Comparison of ENCODE assay signal across 21 cellular contexts in genomic region chr5:34926318-34926888, GRCh38. TPM values are rescaled to one million over a fixed set of nuclear protein-coding genes. Genes with fewer than 3 reads are reported as not detected.
DNase-seq lines count a peak whose midpoint lies in the region; ATAC-seq and TF ChIP-seq lines count a peak whose summit lies in the region.
"Had no signal": no experiment of that assay in that cellular context is flagged by ENCODE, and none has a peak within 500 bp of the region (broad histone marks: within the 10 kb centered on the region; RNA-seq: fewer than 3 reads in every experiment).

No MANE protein-coding gene starts in this region.

- H3K36me3 Mint-ChIP-seq in activated CD4-positive, alpha-beta T cell treated with anti-CD3 and anti-CD28 coated beads for 36 hours (ENCODE audit: low read depth): peaks cover 41% of the 10 kb centered on the region
- peaks cover 49% of the 10 kb centered on the region for H3K36me3 Mint-ChIP-seq in activated CD4-positive, alpha-beta T cell treated with anti-CD3 and anti-CD28 coated beads, Interleukin-2, amount 10 ng/mL, durations not matched to agents 24 days and 14 days (ENCODE audit: low read depth)
- H3K36me3 Mint-ChIP-seq in stimulated activated naive CD8-positive, alpha-beta T cell treated with anti-CD3 and anti-CD28 coated beads, Interleukin-15, Interleukin-2, amounts not matched to agents 100 ng/mL and 50 ng/mL, for 24 hours (ENCODE audit: low read depth): peaks cover 60% of the 10 kb centered on the region
- peaks cover 52% of the 10 kb centered on the region for H3K36me3 Mint-ChIP-seq in activated naive CD8-positive, alpha-beta T cell treated with anti-CD3 and anti-CD28 coated beads, Interleukin-2, amount 50 U/mL, for 24 hours (ENCODE audit: low read depth)

- no peaks in the 10 kb centered on the region for H3K27me3 Mint-ChIP-seq in activated CD4-positive, alpha-beta T cell treated with anti-CD3 and anti-CD28 coated beads for 36 hours
- no peaks in the 10 kb centered on the region for H3K27me3 Mint-ChIP-seq in activated CD4-positive, alpha-beta T cell treated with anti-CD3 and anti-CD28 coated beads, Interleukin-2, amount 10 ng/mL, durations not matched to agents 24 days and 14 days
- H3K27me3 Mint-ChIP-seq in stimulated activated naive CD8-positive, alpha-beta T cell treated with anti-CD3 and anti-CD28 coated beads, Interleukin-15, Interleukin-2, amounts not matched to agents 100 ng/mL and 50 ng/mL, for 24 hours: no peaks in the 10 kb centered on the region
- no peaks in the 10 kb centered on the region for H3K27me3 Mint-ChIP-seq in activated naive CD8-positive, alpha-beta T cell treated with anti-CD3 and anti-CD28 coated beads, Interleukin-2, amount 50 U/mL, for 24 hours
- H3K27me3 Mint-ChIP-seq: IgD-negative memory B cell had no signal

- POLR2A ChIA-PET in activated CD4-positive, alpha-beta T cell treated with anti-CD3 and anti-CD28 coated beads for 36 hours (lab: Charles Lee): no interaction called here

- no peak for TF ChIP-seq EP300 in upper lobe of left lung (IDR thresholded peaks at IDR 0.05)

- peaks cover 44% of the 10 kb centered on the region for H3K4me1 Mint-ChIP-seq in activated CD4-positive, alpha-beta T cell treated with anti-CD3 and anti-CD28 coated beads for 36 hours
- peaks cover 38% of the 10 kb centered on the region for H3K4me1 Mint-ChIP-seq in activated CD4-positive, alpha-beta T cell treated with anti-CD3 and anti-CD28 coated beads, Interleukin-2, amount 10 ng/mL, durations not matched to agents 24 days and 14 days
- H3K4me1 Mint-ChIP-seq in stimulated activated naive CD8-positive, alpha-beta T cell treated with anti-CD3 and anti-CD28 coated beads, Interleukin-15, Interleukin-2, amounts not matched to agents 100 ng/mL and 50 ng/mL, for 24 hours (ENCODE audit: low read depth): peaks cover 64% of the 10 kb centered on the region
- peaks cover 58% of the 10 kb centered on the region for H3K4me1 Mint-ChIP-seq in activated naive CD8-positive, alpha-beta T cell treated with anti-CD3 and anti-CD28 coated beads, Interleukin-2, amount 50 U/mL, for 24 hours

- CTCF ChIA-PET in activated CD4-positive, alpha-beta T cell treated with anti-CD3 and anti-CD28 coated beads for 36 hours (lab: Charles Lee): no interaction called here

- H3K4me3 ChIP-seq in upper lobe of left lung: no peak overlapping the region

- H3K27ac ChIP-seq in upper lobe of left lung: peak overlapping the region in 3 of 4 donors; percentile 1 to 20 (median 18)
- H3K27ac ChIP-seq: 22Rv1, HL-60 had no signal

- H3K36me3 ChIP-seq in upper lobe of left lung: peaks cover 9 to 57% (median 24%) of the 10 kb centered on the region in 4 donors

- TF ChIP-seq POLR2A in upper lobe of left lung (IDR thresholded peaks at IDR 0.05): no peak

- H3K27me3 ChIP-seq in upper lobe of left lung: no peaks in the 10 kb centered on the region

- intact Hi-C loops in activated CD4-positive, alpha-beta T cell treated with anti-CD3 and anti-CD28 coated beads for 36 hours (cut with DNase I, micrococcal nuclease): loop anchor here (5.0 to 10.0 kb wide), 6 partner anchors 922 to 1951 kb away; partner anchors contain the start of genes AMACR (in 1 of the 2), LMBRD2 (in 1 of the 2), NADK2 (in 1 of the 2) and NIPBL (in 1 of the 2)
- intact Hi-C loops in activated CD4-positive, alpha-beta T cell treated with anti-CD3 and anti-CD28 coated beads, Interleukin-2, amount 10 ng/mL, durations not matched to agents 24 days and 14 days (cut with micrococcal nuclease): loop anchor here (10.0 kb wide), 1 partner anchor 978 kb away; no protein-coding TSS in a partner anchor

- H3K9me3 Mint-ChIP-seq in activated CD4-positive, alpha-beta T cell treated with anti-CD3 and anti-CD28 coated beads for 36 hours (ENCODE audit: low read depth): no peaks in the 10 kb centered on the region
- H3K9me3 Mint-ChIP-seq in activated CD4-positive, alpha-beta T cell treated with anti-CD3 and anti-CD28 coated beads, Interleukin-2, amount 10 ng/mL, durations not matched to agents 24 days and 14 days: no peaks in the 10 kb centered on the region
- H3K9me3 Mint-ChIP-seq in stimulated activated naive CD8-positive, alpha-beta T cell treated with anti-CD3 and anti-CD28 coated beads, Interleukin-15, Interleukin-2, amounts not matched to agents 100 ng/mL and 50 ng/mL, for 24 hours: no peaks in the 10 kb centered on the region
- no peaks in the 10 kb centered on the region for H3K9me3 Mint-ChIP-seq in activated naive CD8-positive, alpha-beta T cell treated with anti-CD3 and anti-CD28 coated beads, Interleukin-2, amount 50 U/mL, for 24 hours
- H3K9me3 Mint-ChIP-seq: CD14-positive monocyte, IgD-negative memory B cell had no signal

- H3K9me3 ChIP-seq in upper lobe of left lung: no peaks in the 10 kb centered on the region

- ATAC-seq in activated CD4-positive, alpha-beta T cell treated with anti-CD3 and anti-CD28 coated beads for 36 hours: no peak
- no peak for ATAC-seq in stimulated activated naive CD8-positive, alpha-beta T cell treated with anti-CD3 and anti-CD28 coated beads, Interleukin-15, Interleukin-2, amounts not matched to agents 100 U/mL and 50 U/mL, for 24 hours
- no peak for ATAC-seq in activated naive CD8-positive, alpha-beta T cell treated with anti-CD3 and anti-CD28 coated beads, Interleukin-2, amount 50 U/mL, for 24 hours
- ATAC-seq in upper lobe of left lung (ENCODE audit: low FRiP score in 2 of 2): no peak

- WGBS in upper lobe of left lung, 2 donors: 80 to 83% methylated on average over 3 of the region's 3 CpGs

- peaks cover 15 to 28% (median 25%) of the 10 kb centered on the region in 4 donors for H3K4me1 ChIP-seq in upper lobe of left lung

- no peak for TF ChIP-seq CTCF in upper lobe of left lung (IDR thresholded peaks at IDR 0.05)

- no peak overlapping the region for H3K4me3 Mint-ChIP-seq in activated CD4-positive, alpha-beta T cell treated with anti-CD3 and anti-CD28 coated beads for 36 hours
- no peak overlapping the region for H3K4me3 Mint-ChIP-seq in activated CD4-positive, alpha-beta T cell treated with anti-CD3 and anti-CD28 coated beads, Interleukin-2, amount 10 ng/mL, durations not matched to agents 24 days and 14 days
- H3K4me3 Mint-ChIP-seq in stimulated activated naive CD8-positive, alpha-beta T cell treated with anti-CD3 and anti-CD28 coated beads, Interleukin-15, Interleukin-2, amounts not matched to agents 100 ng/mL and 50 ng/mL, for 24 hours: no peak overlapping the region
- H3K4me3 Mint-ChIP-seq in activated naive CD8-positive, alpha-beta T cell treated with anti-CD3 and anti-CD28 coated beads, Interleukin-2, amount 50 U/mL, for 24 hours: no peak overlapping the region
- H3K4me3 Mint-ChIP-seq: CD14-positive monocyte, IgD-negative memory B cell had no signal

- no peak for DNase-seq in activated CD4-positive, alpha-beta T cell treated with anti-CD3 and anti-CD28 coated beads for 36 hours
- no peak for DNase-seq in activated CD4-positive, alpha-beta T cell treated with anti-CD3 and anti-CD28 coated beads, Interleukin-2, amount 10 ng/mL, durations not matched to agents 24 days and 14 days
- no peak for DNase-seq in stimulated activated naive CD8-positive, alpha-beta T cell treated with anti-CD3 and anti-CD28 coated beads, Interleukin-15, Interleukin-2, amounts not matched to agents 100 U/mL and 50 U/mL, for 24 hours
- DNase-seq in activated naive CD8-positive, alpha-beta T cell treated with anti-CD3 and anti-CD28 coated beads, Interleukin-2, amount 50 U/mL, for 24 hours: no peak
- DNase-seq in upper lobe of left lung: no peak
- no peak for DNase-seq in HuH-7 (ENCODE audit: low spot score)
- DNase-seq in activated gamma-delta T cell (lab: John Stamatoyannopoulos, UW): no peak
- DNase-seq: AML-193, DMS79 treated with DMSO at 0.1 percent for 48 hours, H7, NCI-H1105, NCI-H2081, NCI-H510A, NCI-H748 treated with DMSO at 0.1 percent for 48 hours, RPMI8226, SIG-M5 had no signal

- peak overlapping the region; percentile 74 for H3K27ac Mint-ChIP-seq in activated CD4-positive, alpha-beta T cell treated with anti-CD3 and anti-CD28 coated beads for 36 hours
- H3K27ac Mint-ChIP-seq in activated CD4-positive, alpha-beta T cell treated with anti-CD3 and anti-CD28 coated beads, Interleukin-2, amount 10 ng/mL, durations not matched to agents 24 days and 14 days: no peak overlapping the region
- peak overlapping the region; percentile 55 for H3K27ac Mint-ChIP-seq in stimulated activated naive CD8-positive, alpha-beta T cell treated with anti-CD3 and anti-CD28 coated beads, Interleukin-15, Interleukin-2, amounts not matched to agents 100 ng/mL and 50 ng/mL, for 24 hours
- peak overlapping the region; percentile 59 for H3K27ac Mint-ChIP-seq in activated naive CD8-positive, alpha-beta T cell treated with anti-CD3 and anti-CD28 coated beads, Interleukin-2, amount 50 U/mL, for 24 hours

RNA-seq across cellular contexts. Expression of gene DNAJC21, which starts 3.0 kb away (rescaled TPM):
- total RNA-seq in activated CD4-positive, alpha-beta T cell treated with anti-CD3 and anti-CD28 coated beads for 36 hours: 10 to 100 TPM; 58.5 to 58.6 TPM
- total RNA-seq in activated CD4-positive, alpha-beta T cell treated with anti-CD3 and anti-CD28 coated beads, Interleukin-2, amount 10 ng/mL, durations not matched to agents 24 days and 14 days: 69.0 and 69.6 TPM in 2 replicates
- total RNA-seq in upper lobe of left lung: 10 to 100 TPM; 41.2 to 93.2 (median 46.3) TPM

RNA-seq across cellular contexts. Expression of gene BRIX1, which starts 10.9 kb away (rescaled TPM):
- total RNA-seq in activated CD4-positive, alpha-beta T cell treated with anti-CD3 and anti-CD28 coated beads for 36 hours: 100 to 1,000 TPM in 1 of 2 experiments, 10 to 100 TPM in 1; 81.2 to 104 TPM
- total RNA-seq in activated CD4-positive, alpha-beta T cell treated with anti-CD3 and anti-CD28 coated beads, Interleukin-2, amount 10 ng/mL, durations not matched to agents 24 days and 14 days: 120 and 128 TPM in 2 replicates
- total RNA-seq in upper lobe of left lung: 10 to 100 TPM in 5 of 6 donors, 1 to 10 TPM in 1; 7.9 to 30.4 (median 19.0) TPM

RNA-seq across cellular contexts. Expression of gene RAD1, which starts 11.1 kb away (rescaled TPM):
- 10 to 100 TPM; 38.7 to 43.0 TPM for total RNA-seq in activated CD4-positive, alpha-beta T cell treated with anti-CD3 and anti-CD28 coated beads for 36 hours
- 46.4 and 48.9 TPM in 2 replicates for total RNA-seq in activated CD4-positive, alpha-beta T cell treated with anti-CD3 and anti-CD28 coated beads, Interleukin-2, amount 10 ng/mL, durations not matched to agents 24 days and 14 days
- 10 to 100 TPM; 12.2 to 39.1 (median 28.8) TPM for total RNA-seq in upper lobe of left lung
